In genomic region chr1:101205457-101205856, GRCh38 we compare ENCODE assay signal across 21 cellular contexts. TPM values are rescaled to one million over a fixed set of nuclear protein-coding genes. Genes with fewer than 3 reads are reported as not detected.
DNase-seq lines count a peak whose midpoint lies in the region; ATAC-seq, FAIRE-seq and TF ChIP-seq lines count a peak whose summit lies in the region.
"Had no signal": no experiment of that assay in that cellular context is flagged by ENCODE, and none has a peak within 500 bp of the region (broad histone marks: within the 10 kb centered on the region; RNA-seq: fewer than 3 reads in every experiment).

No MANE protein-coding gene starts in this region.

- H3K4me3 ChIP-seq in SK-N-SH (ENCODE audit: low read depth in 2 of 2, low read length in 1 of 2) (no peak overlapping the region), right atrium auricular region (no peak overlapping the region), GM12878 (no peak overlapping the region), vagina (no peak overlapping the region)
- H3K4me3 ChIP-seq: BLaER1 had no signal

- no peaks in the 10 kb centered on the region for H3K9me2 ChIP-seq in SK-N-SH

- H3K9me3 ChIP-seq in SK-N-SH (no peaks in the 10 kb centered on the region), right atrium auricular region (no peaks in the 10 kb centered on the region), GM12878 (replicated peaks; ENCODE audit: control insufficient read depth, insufficient read depth, low read length) (no peaks in the 10 kb centered on the region), vagina (no peaks in the 10 kb centered on the region)
- H3K9me3 ChIP-seq: BLaER1 had no signal

- TF ChIP-seq CTCF in SK-N-SH (IDR thresholded peaks at IDR 0.05) (no peak), right atrium auricular region (IDR thresholded peaks at IDR 0.05) (no peak), GM12878 (IDR thresholded peaks at IDR 0.05 in 2 of 3, conservative IDR thresholded peaks at IDR 0.05 in 1 of 3; ENCODE audit: control insufficient read depth in 2 of 3, extremely low read depth in 1 of 3, insufficient read depth in 1 of 3, low read depth in 3 of 3, low read length in 3 of 3) (no peak), vagina (IDR thresholded peaks at IDR 0.05) (no peak)

- no peaks in the 10 kb centered on the region for H3K9me3 Mint-ChIP-seq in stimulated activated naive CD8-positive, alpha-beta T cell treated with anti-CD3 and anti-CD28 coated beads, Interleukin-15, amount 100 ng/mL, for 72 hours
- H3K9me3 Mint-ChIP-seq: dendritic cell treated with granulocyte-macrophage colony-stimulating factor and Interleukin-4, amounts not matched to agents 40 ng/mL and 50 ng/mL, for 4 days; IgD-negative memory B cell; T-helper 1 cell treated with Interleukin-12 subunit alpha and Interleukin-12 subunit beta and Interleukin-4 antibody, amounts not matched to agents 30 μg/mL and 1 μg/mL, for 36 hours had no signal

- no TSS peak for BruUV-seq in GM12878 (replicated peaks; lab: Mats Ljungman, UMichigan)

- POLR2A ChIA-PET in SK-N-SH (lab: Yijun Ruan, JAX), result no interaction called here
- POLR2A ChIA-PET in GM12878 (lab: Charles Lee), result no interaction called here

- no peak for FAIRE-seq in GM12878 (lab: Jason Lieb, UNC)
- FAIRE-seq: A204.1 had no signal

- H2AFZ ChIP-seq in SK-N-SH (ENCODE audit: low read depth) (no peak overlapping the region), GM12878 (ENCODE audit: control insufficient read depth, low read depth, low read length) (no peak overlapping the region)

- in situ Hi-C loops in GM12878 (cut with MboI), result no loop called here

- SMC1A ChIA-PET in GM12878 (lab: Charles Lee; ENCODE audit: uncharacterized antibody, unreplicated experiment), result interaction anchor here (0.7 to 1.3 kb wide), 2 partner anchors 33 to 83 kb away, joined by 3 read pairs; no protein-coding TSS in a partner anchor

- no peaks in the 10 kb centered on the region for H3K79me2 ChIP-seq in SK-N-SH (ENCODE audit: insufficient read depth)
- H3K79me2 ChIP-seq in GM12878 (ENCODE audit: control insufficient read depth, insufficient read depth, low read length), result no peaks in the 10 kb centered on the region

- no peaks in the 10 kb centered on the region for H3F3A ChIP-seq in SK-N-SH (replicated peaks; ENCODE audit: insufficient read depth)

- TF ChIP-seq EP300 in SK-N-SH (IDR thresholded peaks at IDR 0.05; ENCODE audit: borderline replicate concordance in 1 of 2, low read depth in 1 of 2, low read length in 1 of 2) (no peak), GM12878 (IDR thresholded peaks at IDR 0.05; ENCODE audit: borderline replicate concordance in 1 of 2, control insufficient read depth in 1 of 2, low read depth in 2 of 2, low read length in 2 of 2) (no peak)

- H3K27me3 ChIP-seq in SK-N-SH (ENCODE audit: insufficient read depth) (no peaks in the 10 kb centered on the region), right atrium auricular region (no peaks in the 10 kb centered on the region), GM12878 (replicated peaks in 1 of 2; ENCODE audit: control insufficient read depth in 2 of 2, insufficient read depth in 2 of 2, low read length in 1 of 2) (no peaks in the 10 kb centered on the region), vagina (no peaks in the 10 kb centered on the region)
- H3K27me3 ChIP-seq: BLaER1 had no signal

- CTCF ChIA-PET in SK-N-SH (lab: Yijun Ruan, JAX), result interaction anchor here (2.3 kb wide), 1 partner anchor 32 kb away, joined by 8 read pairs; the partner anchor contains the start of gene S1PR1
- CTCF ChIA-PET in GM12878 (lab: Yijun Ruan, JAX), result interaction anchor here (1.1 to 2.1 kb wide), 2 partner anchors 33 to 234 kb away, joined by 3 to 12 read pairs; no protein-coding TSS in a partner anchor

- H3K27ac ChIP-seq in SK-N-SH (ENCODE audit: low read depth in 2 of 2, low read length in 1 of 2), result no peak overlapping the region
- peak overlapping the region; percentile 62 to 85 for H3K27ac ChIP-seq in right atrium auricular region
- H3K27ac ChIP-seq in GM12878 (ENCODE audit: control insufficient read depth, insufficient read depth), result no peak overlapping the region
- H3K27ac ChIP-seq in vagina, result no peak overlapping the region
- H3K27ac ChIP-seq: BLaER1 had no signal

- ATAC-seq in SK-N-SH treated with all-trans-retinoic acid at 6 μM for 48 hours, result no peak
- no peak for ATAC-seq in Right ventricle myocardium superior (ENCODE audit: poor library complexity)
- peak; percentile 40 for ATAC-seq in GM12878
- ATAC-seq in stimulated activated naive CD8-positive, alpha-beta T cell treated with anti-CD3 and anti-CD28 coated beads, Interleukin-15, amount 100 ng/mL, for 72 hours, result peak; percentile 68

- H3K36me3 ChIP-seq in SK-N-SH (replicated peaks in 1 of 2; ENCODE audit: control insufficient read depth in 1 of 2, insufficient read depth in 2 of 2, low read length in 1 of 2), result no peaks in the 10 kb centered on the region
- H3K36me3 ChIP-seq in right atrium auricular region, result no peaks in the 10 kb centered on the region
- H3K36me3 ChIP-seq in GM12878 (ENCODE audit: control insufficient read depth in 2 of 2, insufficient read depth in 2 of 2, low read length in 1 of 2), result no peaks in the 10 kb centered on the region
- H3K36me3 ChIP-seq in vagina, result no peaks in the 10 kb centered on the region
- H3K36me3 ChIP-seq: BLaER1 had no signal

- no peaks in the 10 kb centered on the region for H3K27me3 Mint-ChIP-seq in stimulated activated naive CD8-positive, alpha-beta T cell treated with anti-CD3 and anti-CD28 coated beads, Interleukin-15, amount 100 ng/mL, for 72 hours
- H3K27me3 Mint-ChIP-seq: dendritic cell treated with granulocyte-macrophage colony-stimulating factor and Interleukin-4, amounts not matched to agents 40 ng/mL and 50 ng/mL, for 4 days had no signal

- RAD21 ChIA-PET in GM12878 (lab: Charles Lee; ENCODE audit: unreplicated experiment), result no interaction called here

- H3K27ac Mint-ChIP-seq in stimulated activated naive CD8-positive, alpha-beta T cell treated with anti-CD3 and anti-CD28 coated beads, Interleukin-15, amount 100 ng/mL, for 72 hours, result peak overlapping the region in 1 of 2 donors; percentile 93
- H3K27ac Mint-ChIP-seq: dendritic cell treated with granulocyte-macrophage colony-stimulating factor and Interleukin-4, amounts not matched to agents 40 ng/mL and 50 ng/mL, for 4 days; IgD-negative memory B cell; T-helper 1 cell treated with Interleukin-12 subunit alpha and Interleukin-12 subunit beta and Interleukin-4 antibody, amounts not matched to agents 30 μg/mL and 1 μg/mL, for 36 hours had no signal

- H4K20me1 ChIP-seq in SK-N-SH (ENCODE audit: insufficient read depth), result no peaks in the 10 kb centered on the region
- no peaks in the 10 kb centered on the region for H4K20me1 ChIP-seq in GM12878 (ENCODE audit: control insufficient read depth, insufficient read depth)
- H4K20me1 ChIP-seq: BLaER1 had no signal

- TF ChIP-seq RAD21 in SK-N-SH (IDR thresholded peaks at IDR 0.05; ENCODE audit: low read length) (no peak), GM12878 (IDR thresholded peaks at IDR 0.05; ENCODE audit: insufficient read depth, low read depth, low read length) (no peak)

- H3K4me1 ChIP-seq in SK-N-SH (ENCODE audit: control insufficient read depth in 1 of 2, insufficient read depth in 2 of 2, low read depth in 1 of 2, low read length in 1 of 2) (peaks cover 3 to 10% of the 10 kb centered on the region in 2 experiments; a peak in 2 of 4 replicates), right atrium auricular region (peaks cover 2 to 18% of the 10 kb centered on the region in 2 donors), GM12878 (ENCODE audit: control insufficient read depth, insufficient read depth, low read length) (no peaks in the 10 kb centered on the region), vagina (no peaks in the 10 kb centered on the region)
- H3K4me1 ChIP-seq: BLaER1 had no signal

- intact Hi-C loops in Right ventricle myocardium superior (cut with DNase I) (no loop called here), GM12878 (cut with micrococcal nuclease; ENCODE audit: unreplicated experiment) (no loop called here), vagina (cut with DNase I) (no loop called here)

- H3K4me1 Mint-ChIP-seq in stimulated activated naive CD8-positive, alpha-beta T cell treated with anti-CD3 and anti-CD28 coated beads, Interleukin-15, amount 100 ng/mL, for 72 hours, result peaks cover 25% of the 10 kb centered on the region

- DNase-seq in SK-N-SH (peak; percentile 30), right atrium auricular region (ENCODE audit: low spot score) (no peak), Right ventricle myocardium superior (no peak), GM12878 (ENCODE audit: low read depth, low spot score) (no peak), vagina (ENCODE audit: extremely low spot score in 2 of 2) (no peak), SIG-M5 treated with dmso at 0.1 percent for 504 hours (lab: John Stamatoyannopoulos, UW; ENCODE audit: unreplicated experiment) (no peak)
- DNase-seq in stimulated activated naive CD8-positive, alpha-beta T cell treated with anti-CD3 and anti-CD28 coated beads, Interleukin-15, amount 100 ng/mL, for 72 hours, result no peak
- DNase-seq: activated CD4-positive, alpha-beta T cell treated with anti-CD3 and anti-CD28 coated beads, Interleukin-2, amount 50 U/mL, for 1 hour; Calu3; head of caudate nucleus; NCI-H1417 treated with DMSO at 0.1 percent for 48 hours; OCI-M1; retina; SHP77 treated with DMSO at 0.1 percent for 48 hours; stimulated activated CD4-positive, alpha-beta T cell treated with anti-CD3 and anti-CD28 coated beads, Interleukin-4, amount 100 ng/mL, for 4 hours had no signal

- H3K4me3 Mint-ChIP-seq in stimulated activated naive CD8-positive, alpha-beta T cell treated with anti-CD3 and anti-CD28 coated beads, Interleukin-15, amount 100 ng/mL, for 72 hours, result peak overlapping the region in 1 of 2 donors; percentile 49
- H3K4me3 Mint-ChIP-seq: dendritic cell treated with granulocyte-macrophage colony-stimulating factor and Interleukin-4, amounts not matched to agents 40 ng/mL and 50 ng/mL, for 4 days; T-helper 1 cell treated with Interleukin-12 subunit alpha and Interleukin-12 subunit beta and Interleukin-4 antibody, amounts not matched to agents 30 μg/mL and 1 μg/mL, for 36 hours had no signal

- H3K9ac ChIP-seq in SK-N-SH, result no peak overlapping the region
- no peak overlapping the region for H3K9ac ChIP-seq in GM12878 (ENCODE audit: control insufficient read depth, insufficient read depth, low read length)
- H3K9ac ChIP-seq: BLaER1 had no signal

- no peak for TF ChIP-seq POLR2A in GM12878 (IDR thresholded peaks at IDR 0.05; ENCODE audit: low read depth, low read length)
- TF ChIP-seq POLR2A in vagina (IDR thresholded peaks at IDR 0.05), result no peak

- H3K4me2 ChIP-seq in SK-N-SH (no peak overlapping the region), GM12878 (ENCODE audit: control insufficient read depth, insufficient read depth) (no peak overlapping the region)
- H3K4me2 ChIP-seq: BLaER1 had no signal

RNA-seq across cellular contexts. Expression of gene S1PR1, which starts 31.4 kb away (rescaled TPM):
- polyA plus RNA-seq in SK-N-SH (2012; rRNA removed), result 5.9 and 6.5 TPM in 2 replicates
- 3.9 and 5.5 TPM in 2 replicates for polyA plus RNA-seq in SK-N-SH (2012; cell fraction: cytosol; rRNA removed)
- polyA plus RNA-seq in SK-N-SH (2012; cell fraction: nucleus; rRNA removed), result 2.0 and 4.0 TPM in 2 replicates
- total RNA-seq in right atrium auricular region, result 100 to 1,000 TPM in 1 of 2 donors, 10 to 100 TPM in 1; 92.2 to 125 TPM
- 50.9 TPM for total RNA-seq in Right ventricle myocardium superior
- total RNA-seq in GM12878 (2013; cell fraction: nucleolus; rRNA removed), result 11.5 and 12.4 TPM in 2 replicates
- total RNA-seq in GM12878 (2014; rRNA removed), result 38.2 and 39.3 TPM in 2 replicates
- total RNA-seq in GM12878 (2014; rRNA removed; fragmentation: Illumina TruSeq; extraction: Trizol), result 29.8 TPM in 2 replicates
- 37.6 and 40.8 TPM in 2 replicates for total RNA-seq in GM12878 (2021)
- polyA plus RNA-seq in GM12878 (2011; ENCODE audit: low read depth), result 8.8 TPM
- polyA plus RNA-seq in GM12878 (2011; rRNA removed), result 3.2 and 3.8 TPM in 2 replicates
- 3.9 and 6.3 TPM in 2 replicates for polyA plus RNA-seq in GM12878 (2011; cell fraction: cytosol; rRNA removed)
- 7.0 and 7.1 TPM in 2 replicates for polyA plus RNA-seq in GM12878 (2011; cell fraction: nucleus; rRNA removed)
- 14.1 and 23.7 TPM in 2 replicates for polyA plus RNA-seq in GM12878 (2012)
- polyA plus RNA-seq in GM12878 (2014; fragmentation: Illumina TruSeq; extraction: Trizol), result 23.2 and 31.6 TPM in 2 replicates
- 10 to 100 TPM; 11.9 to 13.3 TPM for polyA plus RNA-seq in GM12878 (2014; fragmentation: Nextera tagmentation; extraction: Ambion mirVana)
- 29.2 and 31.8 TPM in 2 replicates for polyA plus RNA-seq in GM12878 (2014; rRNA removed)
- polyA plus RNA-seq in GM12878 (2016; fragmentation: Nextera tagmentation; extraction: Ambion mirVana), result 10 to 100 TPM; 52.2 to 59.4 TPM
- 8.2 and 8.8 TPM in 2 replicates for polyA minus RNA-seq in GM12878 (2011; rRNA and poly(A)+ RNA removed)
- 2.0 and 2.5 TPM in 2 replicates for polyA minus RNA-seq in GM12878 (2011; cell fraction: cytosol; rRNA and poly(A)+ RNA removed)
- 8.2 and 11.6 TPM in 2 replicates for polyA minus RNA-seq in GM12878 (2011; cell fraction: nucleus; rRNA and poly(A)+ RNA removed)
- 58.4 TPM for total RNA-seq in vagina
- total RNA-seq: Calu3 had no signal

Comparison
In these comparisons a context has a peak if more than half of its experiments do, and no peak if none do; other contexts are left out.
1. H3K27ac ChIP-seq: peak in right atrium auricular region (2 of 2); none in SK-N-SH (0 of 2), GM12878 (single experiment) and vagina (single experiment).
2. ATAC-seq: peak in GM12878 (single experiment) and stimulated activated naive CD8-positive, alpha-beta T cell treated with anti-CD3 and anti-CD28 coated beads, Interleukin-15, amount 100 ng/mL, for 72 hours (single experiment); none in SK-N-SH treated with all-trans-retinoic acid at 6 μM for 48 hours (single experiment) and Right ventricle myocardium superior (single experiment).
3. Of the 26 proteins assayed by ChIP-seq in both GM12878 and SK-N-SH: peak only in GM12878: NFIC; only in SK-N-SH: none; in both: none; in neither: 25.